In the genomic region with DNA sequence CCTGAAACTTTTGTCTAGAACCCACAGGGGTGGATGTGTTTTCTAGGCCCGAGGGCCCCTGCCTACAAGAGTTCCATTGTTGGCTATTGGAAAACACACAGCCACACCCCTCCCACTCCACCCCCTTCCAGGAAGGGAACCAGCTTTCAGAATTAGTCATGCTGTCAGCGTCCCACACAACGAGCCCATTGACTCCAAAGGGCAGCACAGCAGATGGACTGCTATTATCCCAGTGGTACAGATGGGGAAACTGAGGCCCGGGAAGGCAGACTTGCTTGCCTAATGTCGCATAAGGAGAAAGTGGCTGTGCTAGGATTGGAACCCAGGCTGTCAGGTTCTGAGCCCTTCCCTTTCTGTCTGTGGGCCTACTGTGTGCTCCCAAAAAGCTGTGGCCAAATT, we compare ENCODE assay signal across 9 cellular contexts. TPM values are rescaled to one million over a fixed set of nuclear protein-coding genes. Genes with fewer than 3 reads are reported as not detected.
A peak's percentile ranks its signal among the peaks of the same experiment; 100 is the strongest.
DNase-seq lines count a peak whose midpoint lies in the region; ATAC-seq, FAIRE-seq and TF ChIP-seq lines count a peak whose summit lies in the region.
"Had no signal": no experiment of that assay in that cellular context is flagged by ENCODE, and none has a peak within 500 bp of the region (broad histone marks: within the 10 kb centered on the region; RNA-seq: fewer than 3 reads in every experiment).

No MANE protein-coding gene starts in this region.

- H3K4me3 Mint-ChIP-seq in Calu3 (ENCODE audit: low read depth, unreplicated experiment) = no peak overlapping the region

- BruUV-seq in Calu3 (replicated peaks; lab: Mats Ljungman, UMichigan) = no TSS peak

- peak overlapping the region; percentile 94 for H3K27ac Mint-ChIP-seq in Calu3 (ENCODE audit: unreplicated experiment)

- POLR2A ChIA-PET in RWPE1 (lab: Yijun Ruan, JAX; ENCODE audit: low non-redundant PET) = no interaction called here

- DNase-seq in Calu3 (peak; percentile 95), RWPE1 (ENCODE audit: low spot score) (peak; percentile 79), fibroblast of pulmonary artery (ENCODE audit: low read depth) (peak; percentile 58), nucleus accumbens (lab: John Stamatoyannopoulos, UW) (peak in 53 of 56 donors; percentile 14 to 95 (median 81)), RCC 7860 (ENCODE audit: low spot score) (no peak), GM13976 (ENCODE audit: low spot score) (no peak), NCI-H1436 (lab: John Stamatoyannopoulos, UW) (no peak)
- DNase-seq: activated CD8-positive, alpha-beta memory T cell treated with anti-CD3 and anti-CD28 coated beads, Interleukin-2, amount 50 U/mL, for 4 hours had no signal

- H3K4me1 Mint-ChIP-seq in Calu3 (ENCODE audit: low read depth, unreplicated experiment) = peaks cover 26% of the 10 kb centered on the region

- CTCF ChIA-PET in Calu3 (lab: Charles Lee) (interaction anchor here (0.8 to 1.9 kb wide), 6 partner anchors 9 to 63 kb away, joined by 3 to 11 read pairs (median 4); partner anchors contain the start of gene FXYD3), RWPE1 (lab: Yijun Ruan, JAX) (no interaction called here)

- intact Hi-C loops in Calu3 (cut with micrococcal nuclease; ENCODE audit: unreplicated experiment) = no loop called here

- FAIRE-seq in RCC 7860 (lab: Jason Lieb, UNC) = no peak

- peak overlapping the region; percentile 86 for H3K27ac ChIP-seq in RWPE1

- H3K27me3 Mint-ChIP-seq in Calu3 (ENCODE audit: unreplicated experiment) = no peaks in the 10 kb centered on the region

- H3K36me3 Mint-ChIP-seq in Calu3 (ENCODE audit: insufficient read depth, unreplicated experiment) = peaks cover 21% of the 10 kb centered on the region

- in situ Hi-C loops in GM13976 (cut with MboI; ENCODE audit: low sequenced_read_pairs, unreplicated experiment) = no loop called here

- H3K4me3 ChIP-seq in fibroblast of pulmonary artery (replicated peaks; ENCODE audit: low read depth, low read length) = no peak overlapping the region

- peaks cover 3% of the 10 kb centered on the region for H3K9me3 Mint-ChIP-seq in Calu3 (ENCODE audit: low read depth, unreplicated experiment)

- no peak for TF ChIP-seq CTCF in Calu3 (IDR thresholded peaks at IDR 0.05; ENCODE audit: unreplicated experiment)
- TF ChIP-seq CTCF in RWPE1 (conservative IDR thresholded peaks at IDR 0.05; ENCODE audit: low read depth) = no peak
- no peak for TF ChIP-seq CTCF in fibroblast of pulmonary artery (IDR thresholded peaks at IDR 0.05; ENCODE audit: low read length, missing control alignments)
- no peak for TF ChIP-seq CTCF in GM13976 (IDR thresholded peaks at IDR 0.05; ENCODE audit: borderline replicate concordance, control extremely low read depth, extremely low read depth, insufficient read depth, missing control alignments)

- no peak for ATAC-seq in HG03439 (IDR thresholded peaks at IDR 0.05; ENCODE audit: unreplicated experiment)

RNA-seq across cellular contexts. Expression of gene FXYD3, which starts 8.1 kb away (rescaled TPM):
- 183 and 291 TPM in 2 replicates for total RNA-seq in Calu3 (2022)

RNA-seq across cellular contexts. Expression of gene LGI4, which starts 27.3 kb away (rescaled TPM):
- 0.42 and 0.68 TPM in 2 replicates for total RNA-seq in Calu3 (2022)

RNA-seq across cellular contexts. Expression of gene FXYD1, which starts 31.1 kb away (rescaled TPM):
- 1.6 and 2.0 TPM in 2 replicates for total RNA-seq in Calu3 (2022)

RNA-seq across cellular contexts. Expression of gene FXYD7, which starts 35.5 kb away (rescaled TPM):
- 0.90 and 1.3 TPM in 2 replicates for total RNA-seq in Calu3 (2022)

RNA-seq across cellular contexts. Expression of gene FXYD5, which starts 47.0 kb away (rescaled TPM):
- 760 and 802 TPM in 2 replicates for total RNA-seq in Calu3 (2022)

Comparison
In these comparisons a context has a peak if more than half of its experiments do, and no peak if none do; other contexts are left out.
1. DNase-seq: peak in Calu3 (single experiment), RWPE1 (single experiment), fibroblast of pulmonary artery (single experiment) and nucleus accumbens (53 of 56); none in RCC 7860 (single experiment), GM13976 (single experiment) and NCI-H1436 (single experiment).